ENCODE assay signal across 8 cellular contexts in genomic region chr15:73959012-73959581, GRCh38. TPM values are rescaled to one million over a fixed set of nuclear protein-coding genes. Genes with fewer than 3 reads are reported as not detected.
DNase-seq lines count a peak whose midpoint lies in the region; ATAC-seq and TF ChIP-seq lines count a peak whose summit lies in the region.

No MANE protein-coding gene starts in this region.

- H3K27ac Mint-ChIP-seq in activated CD8-positive, alpha-beta memory T cell treated with anti-CD3 and anti-CD28 coated beads, Interleukin-2, amount 10 ng/mL, durations not matched to agents 7 days and 5 days, result peak overlapping the region; percentile 78
- H3K27ac Mint-ChIP-seq in activated naive CD8-positive, alpha-beta T cell treated with anti-CD3 and anti-CD28 coated beads, Interleukin-2, amount 10 ng/mL, durations not matched to agents 7 days and 5 days, result peak overlapping the region; percentile 87
- H3K27ac Mint-ChIP-seq in stimulated activated effector memory CD8-positive, alpha-beta T cell treated with anti-CD3 and anti-CD28 coated beads, Interleukin-12 subunit alpha, Interleukin-12 subunit beta, amount 100 ng/mL, for 72 hours, result peak overlapping the region; percentile 76
- no peak overlapping the region for H3K27ac Mint-ChIP-seq in Calu3 (ENCODE audit: unreplicated experiment)

- intact Hi-C loops in Calu3 (cut with micrococcal nuclease; ENCODE audit: unreplicated experiment), result no loop called here

- no peaks in the 10 kb centered on the region for H3K9me3 Mint-ChIP-seq in activated CD8-positive, alpha-beta memory T cell treated with anti-CD3 and anti-CD28 coated beads, Interleukin-2, amount 10 ng/mL, durations not matched to agents 7 days and 5 days (ENCODE audit: low read depth)
- no peaks in the 10 kb centered on the region for H3K9me3 Mint-ChIP-seq in activated naive CD8-positive, alpha-beta T cell treated with anti-CD3 and anti-CD28 coated beads, Interleukin-2, amount 10 ng/mL, durations not matched to agents 7 days and 5 days
- H3K9me3 Mint-ChIP-seq in stimulated activated effector memory CD8-positive, alpha-beta T cell treated with anti-CD3 and anti-CD28 coated beads, Interleukin-12 subunit alpha, Interleukin-12 subunit beta, amount 100 ng/mL, for 72 hours, result no peaks in the 10 kb centered on the region
- H3K9me3 Mint-ChIP-seq in Calu3 (ENCODE audit: low read depth, unreplicated experiment), result no peaks in the 10 kb centered on the region

- peak overlapping the region; percentile 8 for H3K4me3 Mint-ChIP-seq in activated CD8-positive, alpha-beta memory T cell treated with anti-CD3 and anti-CD28 coated beads, Interleukin-2, amount 10 ng/mL, durations not matched to agents 7 days and 5 days
- H3K4me3 Mint-ChIP-seq in activated naive CD8-positive, alpha-beta T cell treated with anti-CD3 and anti-CD28 coated beads, Interleukin-2, amount 10 ng/mL, durations not matched to agents 7 days and 5 days, result peak overlapping the region; percentile 43
- H3K4me3 Mint-ChIP-seq in stimulated activated effector memory CD8-positive, alpha-beta T cell treated with anti-CD3 and anti-CD28 coated beads, Interleukin-12 subunit alpha, Interleukin-12 subunit beta, amount 100 ng/mL, for 72 hours, result peak overlapping the region; percentile 18
- H3K4me3 Mint-ChIP-seq in Calu3 (ENCODE audit: low read depth, unreplicated experiment), result no peak overlapping the region

- CTCF ChIA-PET in activated CD8-positive, alpha-beta memory T cell treated with anti-CD3 and anti-CD28 coated beads, Interleukin-2, amount 10 ng/mL, durations not matched to agents 7 days and 5 days (lab: Charles Lee), result interaction anchor here (0.7 to 6.0 kb wide), 16 partner anchors 8 to 323 kb away, joined by 3 to 61 read pairs (median 3); partner anchors contain the start of gene LOXL1
- CTCF ChIA-PET in Calu3 (lab: Charles Lee), result interaction anchor here (0.9 to 1.4 kb wide), 4 partner anchors 14 to 52 kb away, joined by 3 to 9 read pairs (median 6); no protein-coding TSS in a partner anchor

- POLR2A ChIA-PET in activated naive CD8-positive, alpha-beta T cell treated with anti-CD3 and anti-CD28 coated beads, Interleukin-2, amount 10 ng/mL, durations not matched to agents 7 days and 5 days (lab: Charles Lee), result interaction anchor here (0.6 to 1.6 kb wide), 7 partner anchors 8 to 37 kb away, joined by 3 to 17 read pairs (median 4); partner anchors contain the start of gene PML

- peaks cover 10% of the 10 kb centered on the region for H3K27me3 Mint-ChIP-seq in activated CD8-positive, alpha-beta memory T cell treated with anti-CD3 and anti-CD28 coated beads, Interleukin-2, amount 10 ng/mL, durations not matched to agents 7 days and 5 days
- H3K27me3 Mint-ChIP-seq in activated naive CD8-positive, alpha-beta T cell treated with anti-CD3 and anti-CD28 coated beads, Interleukin-2, amount 10 ng/mL, durations not matched to agents 7 days and 5 days, result peaks cover 3% of the 10 kb centered on the region
- H3K27me3 Mint-ChIP-seq in Calu3 (ENCODE audit: unreplicated experiment), result no peaks in the 10 kb centered on the region

- BruUV-seq in Calu3 (replicated peaks; lab: Mats Ljungman, UMichigan), result no TSS peak

- peaks cover 31% of the 10 kb centered on the region for H3K4me1 Mint-ChIP-seq in activated CD8-positive, alpha-beta memory T cell treated with anti-CD3 and anti-CD28 coated beads, Interleukin-2, amount 10 ng/mL, durations not matched to agents 7 days and 5 days
- H3K4me1 Mint-ChIP-seq in activated naive CD8-positive, alpha-beta T cell treated with anti-CD3 and anti-CD28 coated beads, Interleukin-2, amount 10 ng/mL, durations not matched to agents 7 days and 5 days, result peaks cover 24% of the 10 kb centered on the region
- H3K4me1 Mint-ChIP-seq in stimulated activated effector memory CD8-positive, alpha-beta T cell treated with anti-CD3 and anti-CD28 coated beads, Interleukin-12 subunit alpha, Interleukin-12 subunit beta, amount 100 ng/mL, for 72 hours, result peaks cover 24% of the 10 kb centered on the region
- peaks cover 41% of the 10 kb centered on the region for H3K4me1 Mint-ChIP-seq in Calu3 (ENCODE audit: low read depth, unreplicated experiment)

- H3K36me3 Mint-ChIP-seq in activated CD8-positive, alpha-beta memory T cell treated with anti-CD3 and anti-CD28 coated beads, Interleukin-2, amount 10 ng/mL, durations not matched to agents 7 days and 5 days, result no peaks in the 10 kb centered on the region
- no peaks in the 10 kb centered on the region for H3K36me3 Mint-ChIP-seq in activated naive CD8-positive, alpha-beta T cell treated with anti-CD3 and anti-CD28 coated beads, Interleukin-2, amount 10 ng/mL, durations not matched to agents 7 days and 5 days
- no peaks in the 10 kb centered on the region for H3K36me3 Mint-ChIP-seq in stimulated activated effector memory CD8-positive, alpha-beta T cell treated with anti-CD3 and anti-CD28 coated beads, Interleukin-12 subunit alpha, Interleukin-12 subunit beta, amount 100 ng/mL, for 72 hours
- peaks cover 16% of the 10 kb centered on the region for H3K36me3 Mint-ChIP-seq in Calu3 (ENCODE audit: insufficient read depth, unreplicated experiment)

- peak; percentile 97 for ATAC-seq in activated CD8-positive, alpha-beta memory T cell treated with anti-CD3 and anti-CD28 coated beads, Interleukin-2, amount 10 ng/mL, durations not matched to agents 7 days and 5 days
- ATAC-seq in activated naive CD8-positive, alpha-beta T cell treated with anti-CD3 and anti-CD28 coated beads, Interleukin-2, amount 10 ng/mL, durations not matched to agents 7 days and 5 days (ENCODE audit: low read depth), result peak; percentile 94
- ATAC-seq in stimulated activated effector memory CD8-positive, alpha-beta T cell treated with anti-CD3 and anti-CD28 coated beads, Interleukin-12 subunit alpha, Interleukin-12 subunit beta, amount 100 ng/mL, for 72 hours, result peak; percentile 93
- ATAC-seq in GM18873 (IDR thresholded peaks at IDR 0.05; ENCODE audit: low FRiP score, unreplicated experiment), result no peak

- DNase-seq in activated CD8-positive, alpha-beta memory T cell treated with anti-CD3 and anti-CD28 coated beads, Interleukin-2, amount 10 ng/mL, durations not matched to agents 7 days and 5 days, result peak; percentile 67
- DNase-seq in activated CD8-positive, alpha-beta memory T cell treated with anti-CD3 and anti-CD28 coated beads for 24 hours, result no peak
- DNase-seq in NCI-H69 (lab: John Stamatoyannopoulos, UW) (peak; percentile 48), middle frontal gyrus (ENCODE audit: extremely low spot score, low spot score) (no peak), Calu3 (no peak)
- no peak for DNase-seq in activated naive CD8-positive, alpha-beta T cell treated with anti-CD3 and anti-CD28 coated beads, Interleukin-2, amount 10 ng/mL, durations not matched to agents 7 days and 5 days
- no peak for DNase-seq in stimulated activated effector memory CD8-positive, alpha-beta T cell treated with anti-CD3 and anti-CD28 coated beads, Interleukin-12 subunit alpha, Interleukin-12 subunit beta, amount 100 ng/mL, for 72 hours (ENCODE audit: low spot score in 2 of 2)

- TF ChIP-seq CTCF in Calu3 (IDR thresholded peaks at IDR 0.05; ENCODE audit: unreplicated experiment), result no peak

RNA-seq across cellular contexts. Expression of gene LOXL1, which starts 32.8 kb away (rescaled TPM):
- total RNA-seq in activated CD8-positive, alpha-beta memory T cell treated with anti-CD3 and anti-CD28 coated beads, Interleukin-2, amount 10 ng/mL, durations not matched to agents 7 days and 5 days, result 1 to 10 TPM; 1.8 to 8.6 TPM
- total RNA-seq in activated naive CD8-positive, alpha-beta T cell treated with anti-CD3 and anti-CD28 coated beads, Interleukin-2, amount 10 ng/mL, durations not matched to agents 7 days and 5 days, result 10 to 100 TPM in 1 of 2 experiments, 1 to 10 TPM in 1; 8.8 to 10.5 TPM
- total RNA-seq in Calu3 (2022), result 2.1 and 2.2 TPM in 2 replicates

RNA-seq across cellular contexts. Expression of gene STOML1, which starts 33.0 kb away (rescaled TPM):
- total RNA-seq in activated CD8-positive, alpha-beta memory T cell treated with anti-CD3 and anti-CD28 coated beads, Interleukin-2, amount 10 ng/mL, durations not matched to agents 7 days and 5 days, result 1 to 10 TPM; 7.9 to 8.6 TPM
- total RNA-seq in activated naive CD8-positive, alpha-beta T cell treated with anti-CD3 and anti-CD28 coated beads, Interleukin-2, amount 10 ng/mL, durations not matched to agents 7 days and 5 days, result 1 to 10 TPM; 9.4 to 9.5 TPM
- 18.3 and 19.7 TPM in 2 replicates for total RNA-seq in Calu3 (2022)

RNA-seq across cellular contexts. Expression of gene PML, which starts 35.4 kb away (rescaled TPM):
- 100 to 1,000 TPM; 104 to 152 TPM for total RNA-seq in activated CD8-positive, alpha-beta memory T cell treated with anti-CD3 and anti-CD28 coated beads, Interleukin-2, amount 10 ng/mL, durations not matched to agents 7 days and 5 days
- total RNA-seq in activated naive CD8-positive, alpha-beta T cell treated with anti-CD3 and anti-CD28 coated beads, Interleukin-2, amount 10 ng/mL, durations not matched to agents 7 days and 5 days, result 100 to 1,000 TPM; 118 to 120 TPM
- 120 and 153 TPM in 2 replicates for total RNA-seq in Calu3 (2022)

Comparison
In these comparisons a context has a peak if more than half of its experiments do, and no peak if none do; other contexts are left out.
1. DNase-seq: peak in activated CD8-positive, alpha-beta memory T cell treated with anti-CD3 and anti-CD28 coated beads, Interleukin-2, amount 10 ng/mL, durations not matched to agents 7 days and 5 days (single experiment) and NCI-H69 (single experiment); none in activated CD8-positive, alpha-beta memory T cell treated with anti-CD3 and anti-CD28 coated beads for 24 hours (single experiment), activated naive CD8-positive, alpha-beta T cell treated with anti-CD3 and anti-CD28 coated beads, Interleukin-2, amount 10 ng/mL, durations not matched to agents 7 days and 5 days (single experiment), stimulated activated effector memory CD8-positive, alpha-beta T cell treated with anti-CD3 and anti-CD28 coated beads, Interleukin-12 subunit alpha, Interleukin-12 subunit beta, amount 100 ng/mL, for 72 hours (0 of 2), middle frontal gyrus (single experiment) and Calu3 (single experiment).